In genomic region chr10:107071301-107071700, GRCh38 we compare ENCODE assay signal across 20 cellular contexts.
DNase-seq lines count a peak whose midpoint lies in the region; ATAC-seq, FAIRE-seq and TF ChIP-seq lines count a peak whose summit lies in the region.
"Had no signal": no experiment of that assay in that cellular context is flagged by ENCODE, and none has a peak within 500 bp of the region (broad histone marks: within the 10 kb centered on the region; RNA-seq: fewer than 3 reads in every experiment).

No MANE protein-coding gene starts in this region.

- TF ChIP-seq CTCF in cardiac muscle cell (IDR thresholded peaks at IDR 0.05; ENCODE audit: low read depth, low read length) (no peak), K562 (IDR thresholded peaks at IDR 0.05 in 2 of 3, conservative IDR thresholded peaks at IDR 0.05 in 1 of 3; ENCODE audit: insufficient read depth in 2 of 3, low read depth in 1 of 3, low read length in 3 of 3) (no peak), progenitor cell of endocrine pancreas (IDR thresholded peaks at IDR 0.05; ENCODE audit: unreplicated experiment) (no peak)

- FAIRE-seq in K562 (lab: Jason Lieb, UNC): peak; percentile 29
- FAIRE-seq: GM12892, H54 had no signal

- no peaks in the 10 kb centered on the region for H3K79me2 ChIP-seq in K562 (ENCODE audit: control insufficient read depth, insufficient read depth, low read length)

- H3K4me3 ChIP-seq in cardiac muscle cell: no peak overlapping the region
- H3K4me3 ChIP-seq in right cardiac atrium (ENCODE audit: low read length): no peak overlapping the region
- no peak overlapping the region for H3K4me3 ChIP-seq in K562
- H3K4me3 ChIP-seq: BLaER1, GM23248 had no signal

- H3K27me3 ChIP-seq in cardiac muscle cell (no peaks in the 10 kb centered on the region), right cardiac atrium (ENCODE audit: control insufficient read depth, insufficient read depth) (no peaks in the 10 kb centered on the region), K562 (ENCODE audit: control insufficient read depth in 2 of 2, insufficient read depth in 2 of 2, low read length in 2 of 2) (no peaks in the 10 kb centered on the region)
- H3K27me3 ChIP-seq: BLaER1 had no signal

- no peak overlapping the region for H3K4me3 Mint-ChIP-seq in progenitor cell of endocrine pancreas (ENCODE audit: low read depth)
- H3K4me3 Mint-ChIP-seq: CD14-positive monocyte; CD4-positive, alpha-beta memory T cell; HFFc6 had no signal

- H3K27me3 Mint-ChIP-seq in progenitor cell of endocrine pancreas: no peaks in the 10 kb centered on the region
- H3K27me3 Mint-ChIP-seq: CD4-positive, alpha-beta memory T cell had no signal

- ATAC-seq in right cardiac atrium: no peak
- no peak for ATAC-seq in K562
- ATAC-seq: HCT116 had no signal

- peaks cover 11% of the 10 kb centered on the region for H3K4me1 Mint-ChIP-seq in progenitor cell of endocrine pancreas (ENCODE audit: low read depth)
- H3K4me1 Mint-ChIP-seq: CD14-positive monocyte; CD4-positive, alpha-beta memory T cell had no signal

- peaks cover 3% of the 10 kb centered on the region for H3K9me3 Mint-ChIP-seq in progenitor cell of endocrine pancreas (ENCODE audit: low read depth)

- no peaks in the 10 kb centered on the region for H3K36me3 Mint-ChIP-seq in progenitor cell of endocrine pancreas (ENCODE audit: insufficient read depth)
- H3K36me3 Mint-ChIP-seq: CD14-positive monocyte; CD4-positive, alpha-beta memory T cell had no signal

- no peaks in the 10 kb centered on the region for H4K20me1 ChIP-seq in K562 (replicated peaks; ENCODE audit: control insufficient read depth, insufficient read depth, low read length)
- H4K20me1 ChIP-seq: BLaER1 had no signal

- TF ChIP-seq EP300 in K562 (IDR thresholded peaks at IDR 0.05; ENCODE audit: low read length): no peak

- H3K27ac Mint-ChIP-seq in progenitor cell of endocrine pancreas: peak overlapping the region; percentile 71
- H3K27ac Mint-ChIP-seq: CD14-positive monocyte; CD4-positive, alpha-beta memory T cell; HFFc6 had no signal

- no peak for TF ChIP-seq POLR2A in K562 (conservative IDR thresholded peaks at IDR 0.05)

- H2AFZ ChIP-seq in K562 (ENCODE audit: low read depth, low read length): no peak overlapping the region
- H2AFZ ChIP-seq: GM23248 had no signal

- H3K9me1 ChIP-seq in K562 (ENCODE audit: control insufficient read depth, insufficient read depth, low read length): no peaks in the 10 kb centered on the region

- in situ Hi-C loops in K562 (cut with MboI): no loop called here

- intact Hi-C loops in right cardiac atrium (cut with DNase I): no loop called here
- intact Hi-C loops in K562 (cut with micrococcal nuclease): no loop called here

- BruUV-seq in K562 (replicated peaks; lab: Mats Ljungman, UMichigan): no TSS peak

- CTCF ChIA-PET in K562 (lab: Yijun Ruan, JAX; ENCODE audit: low intra/inter-chr PET ratio): no interaction called here

- TF ChIP-seq RAD21 in K562 (CRISPR knock-in tag; conservative IDR thresholded peaks at IDR 0.05 in 1 of 2, IDR thresholded peaks at IDR 0.05 in 1 of 2): no peak

- H3K27ac ChIP-seq in cardiac muscle cell (peak overlapping the region; percentile 45), right cardiac atrium (ENCODE audit: low read length) (no peak overlapping the region), K562 (ENCODE audit: extremely low read depth, low read depth, low read length) (no peak overlapping the region)
- H3K27ac ChIP-seq: 22Rv1, BLaER1, GM23248, HL-60 had no signal

- H3K4me1 ChIP-seq in cardiac muscle cell (ENCODE audit: low read depth) (peaks cover 25% of the 10 kb centered on the region), right cardiac atrium (ENCODE audit: control insufficient read depth, insufficient read depth, low read length) (no peaks in the 10 kb centered on the region), K562 (replicated peaks in 1 of 2; ENCODE audit: control insufficient read depth in 2 of 2, insufficient read depth in 2 of 2, low read length in 2 of 2) (no peaks in the 10 kb centered on the region; a peak in 1 of 5 replicates)
- H3K4me1 ChIP-seq: BLaER1 had no signal

- H3K36me3 ChIP-seq in cardiac muscle cell (no peaks in the 10 kb centered on the region), K562 (ENCODE audit: control insufficient read depth, insufficient read depth, low read length) (no peaks in the 10 kb centered on the region)
- H3K36me3 ChIP-seq: BLaER1 had no signal

- POLR2A ChIA-PET in K562 (lab: Yijun Ruan, JAX): no interaction called here

- no peaks in the 10 kb centered on the region for H3K9me3 ChIP-seq in cardiac muscle cell (ENCODE audit: low read depth)
- H3K9me3 ChIP-seq in right cardiac atrium (ENCODE audit: control insufficient read depth, low read length): no peaks in the 10 kb centered on the region
- H3K9me3 ChIP-seq in K562 (replicated peaks; ENCODE audit: control insufficient read depth, insufficient read depth, low read depth, low read length): no peaks in the 10 kb centered on the region
- H3K9me3 ChIP-seq: BLaER1 had no signal

- H3K9ac ChIP-seq in K562 (ENCODE audit: insufficient read depth in 1 of 2, low read depth in 2 of 2, low read length in 2 of 2): no peak overlapping the region
- H3K9ac ChIP-seq: BLaER1, GM23248 had no signal

- WGBS in right cardiac atrium: 83% methylated on average over 4 of the region's 4 CpGs
- WGBS in K562 (ENCODE audit: insufficient coverage, low coverage, missing lambda C conversion rate): 52% methylated on average over 4 of the region's 4 CpGs

- no peak overlapping the region for H3K4me2 ChIP-seq in K562 (ENCODE audit: insufficient read depth, low read length)
- H3K4me2 ChIP-seq: BLaER1 had no signal

- DNase-seq in cardiac muscle cell (ENCODE audit: low read depth in 1 of 2, low spot score in 1 of 2): no peak
- no peak for DNase-seq in right cardiac atrium
- no peak for DNase-seq in K562 (ENCODE audit: extremely low read depth in 1 of 4, low spot score in 3 of 4)
- DNase-seq in progenitor cell of endocrine pancreas (ENCODE audit: low spot score, unreplicated experiment): no peak
- no peak for DNase-seq in NCI-H446 treated with DMSO at 0.1 percent for 48 hours (lab: John Stamatoyannopoulos, UW)
- no peak for DNase-seq in KG1 (lab: John Stamatoyannopoulos, UW)
- no peak for DNase-seq in GM03348 (ENCODE audit: low spot score)
- DNase-seq: CD4-positive, alpha-beta memory T cell; DMS79 treated with DMSO at 0.1 percent for 48 hours; GF-D8; GM23248; HFFc6; Karpas-422 had no signal

TF ChIP-seq in K562, 482 proteins besides CTCF, POLR2A, EP300 and RAD21 (continues in another document):
- TF ChIP-seq, protein P1, sequence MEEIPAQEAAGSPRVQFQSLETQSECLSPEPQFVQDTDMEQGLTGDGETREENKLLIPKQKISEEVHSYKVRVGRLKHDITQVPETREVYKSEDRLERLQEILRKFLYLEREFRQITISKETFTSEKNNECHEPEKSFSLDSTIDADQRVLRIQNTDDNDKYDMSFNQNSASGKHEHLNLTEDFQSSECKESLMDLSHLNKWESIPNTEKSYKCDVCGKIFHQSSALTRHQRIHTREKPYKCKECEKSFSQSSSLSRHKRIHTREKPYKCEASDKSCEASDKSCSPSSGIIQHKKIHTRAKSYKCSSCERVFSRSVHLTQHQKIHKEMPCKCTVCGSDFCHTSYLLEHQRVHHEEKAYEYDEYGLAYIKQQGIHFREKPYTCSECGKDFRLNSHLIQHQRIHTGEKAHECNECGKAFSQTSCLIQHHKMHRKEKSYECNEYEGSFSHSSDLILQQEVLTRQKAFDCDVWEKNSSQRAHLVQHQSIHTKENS (CRISPR knock-in tag; IDR thresholded peaks at IDR 0.05): no peak
- TF ChIP-seq RBM39 (optimal IDR thresholded peaks at IDR 0.05; ENCODE audit: low read depth, low read length) (no peak), STAT6 (CRISPR knock-in tag; IDR thresholded peaks at IDR 0.05) (no peak), NFATC3 (IDR thresholded peaks at IDR 0.05) (no peak), HNRNPK (IDR thresholded peaks at IDR 0.05; ENCODE audit: low read depth, low read length, poor library complexity, severe bottlenecking) (no peak), GATAD2B (IDR thresholded peaks at IDR 0.05; ENCODE audit: borderline replicate concordance) (no peak), MTA3 (IDR thresholded peaks at IDR 0.05; ENCODE audit: borderline replicate concordance) (no peak), ZNF785 (CRISPR knock-in tag; IDR thresholded peaks at IDR 0.05) (no peak), RFX7 (CRISPR knock-in tag; IDR thresholded peaks at IDR 0.05) (no peak), EHMT2 (IDR thresholded peaks at IDR 0.05) (no peak), ZNF146 (CRISPR knock-in tag; IDR thresholded peaks at IDR 0.05; ENCODE audit: unreplicated experiment) (no peak), RHOXF2B (CRISPR knock-in tag; conservative IDR thresholded peaks at IDR 0.05) (no peak), KHSRP (IDR thresholded peaks at IDR 0.05) (no peak), HCFC1 (IDR thresholded peaks at IDR 0.05; ENCODE audit: low read depth, low read length) (no peak), ZNF354B (CRISPR knock-in tag; IDR thresholded peaks at IDR 0.05) (no peak), HLTF (IDR thresholded peaks at IDR 0.05) (no peak), TAF1 (IDR thresholded peaks at IDR 0.05; ENCODE audit: control insufficient read depth, extremely low read depth, insufficient read depth, low read length, severe bottlenecking) (no peak), CHD1 (IDR thresholded peaks at IDR 0.05; ENCODE audit: low read length) (no peak), MBD2 (IDR thresholded peaks at IDR 0.05; ENCODE audit: borderline replicate concordance, low read depth) (no peak)
